ENCODE assay signal across 8 cellular contexts in the genomic region with DNA sequence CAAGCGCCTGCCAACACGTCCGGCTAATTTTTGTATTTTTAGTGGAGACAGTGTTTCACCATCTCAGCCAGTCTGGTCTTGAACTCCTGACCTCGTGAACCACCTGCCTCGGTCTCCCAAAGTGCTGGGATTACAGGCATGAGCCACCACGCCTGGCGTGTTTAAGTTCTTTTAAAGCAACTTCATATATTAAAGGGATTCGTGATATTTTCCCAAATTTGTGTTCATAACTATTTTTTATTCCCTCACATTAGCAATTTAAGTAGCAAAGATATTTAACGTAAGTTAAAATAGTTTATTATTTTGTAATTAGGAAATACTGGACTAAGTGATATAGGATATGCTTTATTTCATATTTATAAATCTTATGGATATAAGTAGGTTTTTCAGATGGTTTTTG.
"Had no signal": no experiment of that assay in that cellular context is flagged by ENCODE, and none has a peak within 500 bp of the region (broad histone marks: within the 10 kb centered on the region; RNA-seq: fewer than 3 reads in every experiment).

No MANE protein-coding gene starts in this region.

- H3K4me3 ChIP-seq: GM12878 had no signal

- FAIRE-seq: G401.6, GM12878, GM12891, GM12892, GM18507, GM19239 had no signal

- ATAC-seq: GM12878 had no signal

- DNase-seq: GDM1, GF-D8 had no signal
